Comparison of ENCODE assay signal across 8 cellular contexts in genomic region chr1:116376734-116377096, GRCh38. TPM values are rescaled to one million over a fixed set of nuclear protein-coding genes. Genes with fewer than 3 reads are reported as not detected.
DNase-seq lines count a peak whose midpoint lies in the region; ATAC-seq and TF ChIP-seq lines count a peak whose summit lies in the region.

No MANE protein-coding gene starts in this region.

- no peak for TF ChIP-seq EP300 in suprapubic skin (IDR thresholded peaks at IDR 0.05)

- peaks cover 69% of the 10 kb centered on the region for H3K4me1 ChIP-seq in iPS-18a (ENCODE audit: control insufficient read depth, low read depth, low read length)
- peaks cover 83% of the 10 kb centered on the region for H3K4me1 ChIP-seq in suprapubic skin

- H3K9ac ChIP-seq in iPS-18a (ENCODE audit: low read length) = no peak overlapping the region

- TF ChIP-seq POLR2A in suprapubic skin (IDR thresholded peaks at IDR 0.05) = no peak

- H3K4me3 Mint-ChIP-seq in activated CD4-positive, alpha-beta T cell treated with anti-CD3 and anti-CD28 coated beads for 36 hours = peak overlapping the region; percentile 93
- peak overlapping the region; percentile 95 for H3K4me3 Mint-ChIP-seq in activated T-helper 1 cell treated with anti-CD3 and anti-CD28 coated beads, Interleukin-12 subunit alpha, Interleukin-12 subunit beta, Interleukin-2, Interleukin-4 antibody, amounts not matched to agents 30 ng/mL and 10 ng/mL and 1 ng/mL, durations not matched to agents 14 hours and 24 hours and 36 hours

- H3K27me3 ChIP-seq in iPS-18a (ENCODE audit: control insufficient read depth, insufficient read depth, low read length) (peaks cover 8% of the 10 kb centered on the region), suprapubic skin (no peaks in the 10 kb centered on the region)

- 42% methylated on average over 1 of the region's 1 CpG for WGBS in suprapubic skin

- in situ Hi-C loops in ACHN (cut with HindIII; ENCODE audit: low pct_ligation_motif_present, low pct_unique_long_range_greater_than_20kb, low sequenced_read_pairs) = no loop called here

- no peaks in the 10 kb centered on the region for H3K9me3 Mint-ChIP-seq in activated CD4-positive, alpha-beta T cell treated with anti-CD3 and anti-CD28 coated beads for 36 hours (ENCODE audit: low read depth)
- H3K9me3 Mint-ChIP-seq in activated T-helper 1 cell treated with anti-CD3 and anti-CD28 coated beads, Interleukin-12 subunit alpha, Interleukin-12 subunit beta, Interleukin-2, Interleukin-4 antibody, amounts not matched to agents 30 ng/mL and 10 ng/mL and 1 ng/mL, durations not matched to agents 14 hours and 24 hours and 36 hours = no peaks in the 10 kb centered on the region

- H3K36me3 Mint-ChIP-seq in activated CD4-positive, alpha-beta T cell treated with anti-CD3 and anti-CD28 coated beads for 36 hours (ENCODE audit: low read depth) = peaks cover 45% of the 10 kb centered on the region
- peaks cover 18% of the 10 kb centered on the region for H3K36me3 Mint-ChIP-seq in activated T-helper 1 cell treated with anti-CD3 and anti-CD28 coated beads, Interleukin-12 subunit alpha, Interleukin-12 subunit beta, Interleukin-2, Interleukin-4 antibody, amounts not matched to agents 30 ng/mL and 10 ng/mL and 1 ng/mL, durations not matched to agents 14 hours and 24 hours and 36 hours (ENCODE audit: low read depth)

- no peaks in the 10 kb centered on the region for H3K9me3 ChIP-seq in iPS-18a (ENCODE audit: control insufficient read depth, low read depth, low read length)
- no peaks in the 10 kb centered on the region for H3K9me3 ChIP-seq in suprapubic skin

- CTCF ChIA-PET in activated CD4-positive, alpha-beta T cell treated with anti-CD3 and anti-CD28 coated beads for 36 hours (lab: Charles Lee) = interaction anchor here (0.7 to 2.7 kb wide), 10 partner anchors 14 to 237 kb away, joined by 3 to 17 read pairs (median 4); no protein-coding TSS in a partner anchor

- H3K27ac Mint-ChIP-seq in activated CD4-positive, alpha-beta T cell treated with anti-CD3 and anti-CD28 coated beads for 36 hours = peak overlapping the region; percentile 98
- H3K27ac Mint-ChIP-seq in activated T-helper 1 cell treated with anti-CD3 and anti-CD28 coated beads, Interleukin-12 subunit alpha, Interleukin-12 subunit beta, Interleukin-2, Interleukin-4 antibody, amounts not matched to agents 30 ng/mL and 10 ng/mL and 1 ng/mL, durations not matched to agents 14 hours and 24 hours and 36 hours = peak overlapping the region; percentile 89

- H3K27ac ChIP-seq in iPS-18a (ENCODE audit: low read length) (no peak overlapping the region), suprapubic skin (peak overlapping the region; percentile 97)

- no peaks in the 10 kb centered on the region for H3K27me3 Mint-ChIP-seq in activated CD4-positive, alpha-beta T cell treated with anti-CD3 and anti-CD28 coated beads for 36 hours
- H3K27me3 Mint-ChIP-seq in activated T-helper 1 cell treated with anti-CD3 and anti-CD28 coated beads, Interleukin-12 subunit alpha, Interleukin-12 subunit beta, Interleukin-2, Interleukin-4 antibody, amounts not matched to agents 30 ng/mL and 10 ng/mL and 1 ng/mL, durations not matched to agents 14 hours and 24 hours and 36 hours (ENCODE audit: insufficient read depth) = no peaks in the 10 kb centered on the region

- TF ChIP-seq CTCF in suprapubic skin (IDR thresholded peaks at IDR 0.05) = no peak

- peak overlapping the region; percentile 91 for H3K4me3 ChIP-seq in iPS-18a (ENCODE audit: low read length)
- H3K4me3 ChIP-seq in suprapubic skin = peak overlapping the region; percentile 90

- no peak for ATAC-seq in activated CD4-positive, alpha-beta T cell treated with anti-CD3 and anti-CD28 coated beads for 36 hours

- DNase-seq in activated CD4-positive, alpha-beta T cell treated with anti-CD3 and anti-CD28 coated beads for 36 hours = no peak
- DNase-seq in activated CD4-positive, alpha-beta T cell treated with anti-CD3 and anti-CD28 coated beads, Interleukin-2, amount 50 U/mL, for 48 hours = no peak
- DNase-seq in activated T-helper 1 cell treated with anti-CD3 and anti-CD28 coated beads, Interleukin-12 subunit alpha, Interleukin-12 subunit beta, Interleukin-2, Interleukin-4 antibody, amounts not matched to agents 30 ng/mL and 10 ng/mL and 1 ng/mL, durations not matched to agents 14 hours and 24 hours and 36 hours (ENCODE audit: low spot score) = no peak
- DNase-seq in suprapubic skin (ENCODE audit: low spot score in 2 of 2) (no peak), NCI-H2196 (lab: John Stamatoyannopoulos, UW; ENCODE audit: unreplicated experiment) (no peak), ACHN (no peak)
- no peak for DNase-seq in effector CD8-positive, alpha-beta T cell (lab: John Stamatoyannopoulos, UW)

- intact Hi-C loops in activated CD4-positive, alpha-beta T cell treated with anti-CD3 and anti-CD28 coated beads for 36 hours (cut with DNase I, micrococcal nuclease) = loop anchor here (2.0 to 5.0 kb wide), 12 partner anchors 181 to 1619 kb away; partner anchors contain the start of genes CD101 (in 1 of the 2), CD58 (in 1 of the 2), CSDE1 (in 1 of the 2) and TENT5C (in 1 of the 2)
- intact Hi-C loops in activated T-helper 1 cell treated with anti-CD3 and anti-CD28 coated beads, Interleukin-12 subunit alpha, Interleukin-12 subunit beta, Interleukin-2, Interleukin-4 antibody, amounts not matched to agents 30 ng/mL and 10 ng/mL and 1 ng/mL, durations not matched to agents 14 hours and 24 hours and 36 hours (cut with micrococcal nuclease) = loop anchor here (5.0 to 10.0 kb wide), 6 partner anchors 386 to 1286 kb away; partner anchors contain the start of genes CD101 and MAN1A2

- H3K36me3 ChIP-seq in iPS-18a (ENCODE audit: control insufficient read depth, low read depth, low read length) (no peaks in the 10 kb centered on the region), suprapubic skin (no peaks in the 10 kb centered on the region)

- POLR2A ChIA-PET in activated CD4-positive, alpha-beta T cell treated with anti-CD3 and anti-CD28 coated beads for 36 hours (lab: Charles Lee) = interaction anchor here (1.1 to 1.5 kb wide), 2 partner anchors 138 to 361 kb away, joined by 3 to 6 read pairs; no protein-coding TSS in a partner anchor

- peaks cover 65% of the 10 kb centered on the region for H3K4me1 Mint-ChIP-seq in activated CD4-positive, alpha-beta T cell treated with anti-CD3 and anti-CD28 coated beads for 36 hours
- peaks cover 69% of the 10 kb centered on the region for H3K4me1 Mint-ChIP-seq in activated T-helper 1 cell treated with anti-CD3 and anti-CD28 coated beads, Interleukin-12 subunit alpha, Interleukin-12 subunit beta, Interleukin-2, Interleukin-4 antibody, amounts not matched to agents 30 ng/mL and 10 ng/mL and 1 ng/mL, durations not matched to agents 14 hours and 24 hours and 36 hours (ENCODE audit: low read depth)

RNA-seq across cellular contexts. Expression of gene ATP1A1, which starts 3.7 kb away (rescaled TPM):
- total RNA-seq in activated CD4-positive, alpha-beta T cell treated with anti-CD3 and anti-CD28 coated beads for 36 hours = 100 to 1,000 TPM; 247 to 257 TPM
- total RNA-seq in activated T-helper 1 cell treated with anti-CD3 and anti-CD28 coated beads, Interleukin-12 subunit alpha, Interleukin-12 subunit beta, Interleukin-2, Interleukin-4 antibody, amounts not matched to agents 30 ng/mL and 10 ng/mL and 1 ng/mL, durations not matched to agents 14 hours and 24 hours and 36 hours = 238 and 240 TPM in 2 replicates
- 100 to 1,000 TPM; 556 to 703 (median 561) TPM for total RNA-seq in suprapubic skin
